8 cellular contexts compared by ENCODE assay signal in the genomic region with DNA sequence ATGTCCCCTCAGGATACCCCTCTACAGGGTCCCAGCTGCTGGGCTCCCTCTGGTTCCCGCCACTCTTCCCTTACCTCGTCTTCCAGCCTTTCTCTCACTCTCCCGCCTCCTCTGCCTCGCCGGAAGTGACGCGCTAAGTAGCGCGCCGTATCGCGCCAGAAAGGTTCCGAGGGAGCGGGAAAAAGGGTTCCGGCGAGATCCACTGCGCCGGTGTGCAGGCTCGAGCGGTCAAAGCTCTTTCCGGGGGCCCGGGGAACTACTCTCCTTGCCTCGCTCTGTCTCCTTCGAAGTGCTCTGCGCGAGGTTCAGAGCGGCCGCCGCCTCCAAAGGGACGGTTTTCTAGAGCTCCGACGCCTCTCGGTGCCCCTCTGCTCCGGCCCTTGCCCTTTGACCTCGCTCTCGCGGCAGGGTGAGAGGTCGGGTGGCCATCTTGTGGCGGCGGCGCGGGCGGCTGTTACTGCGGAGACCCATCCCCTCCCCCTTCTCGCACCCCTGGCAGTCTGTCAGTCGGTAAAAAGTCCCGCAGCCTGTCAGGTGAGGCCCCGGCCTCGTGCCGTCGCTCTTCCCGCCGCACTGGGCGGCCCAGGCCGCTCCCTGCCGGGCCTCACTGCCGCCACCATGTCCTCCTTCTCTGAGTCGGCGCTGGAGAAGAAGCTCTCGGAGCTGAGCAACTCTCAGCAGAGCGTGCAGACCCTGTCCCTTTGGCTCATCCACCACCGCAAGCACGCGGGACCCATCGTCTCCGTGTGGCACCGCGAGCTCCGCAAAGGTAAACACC. TPM values are rescaled to one million over a fixed set of nuclear protein-coding genes. Genes with fewer than 3 reads are reported as not detected.
A peak's percentile ranks its signal among the peaks of the same experiment; 100 is the strongest.
DNase-seq lines count a peak whose midpoint lies in the region; ATAC-seq and TF ChIP-seq lines count a peak whose summit lies in the region.

A gene with protein sequence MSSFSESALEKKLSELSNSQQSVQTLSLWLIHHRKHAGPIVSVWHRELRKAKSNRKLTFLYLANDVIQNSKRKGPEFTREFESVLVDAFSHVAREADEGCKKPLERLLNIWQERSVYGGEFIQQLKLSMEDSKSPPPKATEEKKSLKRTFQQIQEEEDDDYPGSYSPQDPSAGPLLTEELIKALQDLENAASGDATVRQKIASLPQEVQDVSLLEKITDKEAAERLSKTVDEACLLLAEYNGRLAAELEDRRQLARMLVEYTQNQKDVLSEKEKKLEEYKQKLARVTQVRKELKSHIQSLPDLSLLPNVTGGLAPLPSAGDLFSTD (plus strand): TSS at position 417 of the 778 bp plus-strand sequence. CDS start 202 bp downstream, at position 619.
A gene (minus strand): TSS at position 127 of the 778 bp plus-strand sequence. CDS start 19,640 bp downstream, outside the sequence.

- H4K20me1 ChIP-seq in SK-N-SH (ENCODE audit: insufficient read depth), result no peaks in the 10 kb centered on the region

- peaks cover 30 to 39% of the 10 kb centered on the region in 2 experiments for H3K36me3 ChIP-seq in SK-N-SH (replicated peaks in 1 of 2; ENCODE audit: control insufficient read depth in 1 of 2, insufficient read depth in 2 of 2, low read length in 1 of 2)
- peaks cover 0 to 7% of the 10 kb centered on the region in 2 donors for H3K36me3 ChIP-seq in gastroesophageal sphincter
- H3K36me3 ChIP-seq in neutrophil, result peaks cover 13% of the 10 kb centered on the region

- DNase-seq in GM03348 (ENCODE audit: low spot score) (peak; percentile 93), HEK293T (ENCODE audit: extremely low spot score) (peak; percentile 89), NB4 (ENCODE audit: low read depth) (peak; percentile 93), SK-N-SH (peak; percentile 90)
- DNase-seq in activated naive CD4-positive, alpha-beta T cell treated with anti-CD3 and anti-CD28 coated beads, Interleukin-2, amount 50 U/mL, for 16 hours, result peak; percentile 89

- POLR2A ChIA-PET in HEK293T (lab: Yijun Ruan, JAX), result interaction anchor here (0.6 to 1.9 kb wide), 12 partner anchors 9 to 855 kb away, joined by 3 to 15 read pairs (median 3); no protein-coding TSS in a partner anchor
- POLR2A ChIA-PET in SK-N-SH (lab: Yijun Ruan, JAX), result interaction anchor here (0.6 to 1.0 kb wide), 5 partner anchors 10 to 468 kb away, joined by 3 read pairs; no protein-coding TSS in a partner anchor

- no peaks in the 10 kb centered on the region for H3K27me3 ChIP-seq in SK-N-SH (ENCODE audit: insufficient read depth)
- H3K27me3 ChIP-seq in gastroesophageal sphincter, result no peaks in the 10 kb centered on the region
- H3K27me3 ChIP-seq in neutrophil, result no peaks in the 10 kb centered on the region

- peaks cover 8 to 25% of the 10 kb centered on the region in 2 experiments; a peak in 3 of 4 replicates for H3K4me1 ChIP-seq in SK-N-SH (ENCODE audit: control insufficient read depth in 1 of 2, insufficient read depth in 2 of 2, low read depth in 1 of 2, low read length in 1 of 2)
- H3K4me1 ChIP-seq in gastroesophageal sphincter, result peaks cover 3 to 61% (median 17%) of the 10 kb centered on the region in 3 donors
- H3K4me1 ChIP-seq in neutrophil (ENCODE audit: control insufficient read depth in 1 of 2, insufficient read depth in 1 of 2, low read depth in 1 of 2, low read length in 1 of 2), result peaks cover 26 to 39% of the 10 kb centered on the region in 2 experiments

- H3K9me3 ChIP-seq in SK-N-SH (no peaks in the 10 kb centered on the region), gastroesophageal sphincter (no peaks in the 10 kb centered on the region), neutrophil (no peaks in the 10 kb centered on the region)

- H3K27ac ChIP-seq in SK-N-SH (ENCODE audit: low read depth in 2 of 2, low read length in 1 of 2) (peak within 1 kb of the TSS; percentile 82 to 91), gastroesophageal sphincter (peak within 1 kb of the TSS; percentile 90 to 97 (median 97)), neutrophil (peak within 1 kb of the TSS; percentile 96)

- TF ChIP-seq POLR2A in NB4 (IDR thresholded peaks at IDR 0.05; ENCODE audit: extremely low read depth, insufficient read length), result peak; percentile 86
- peak in 1 of 2 donors; percentile 30 for TF ChIP-seq POLR2A in gastroesophageal sphincter (IDR thresholded peaks at IDR 0.05)

- peak; percentile 97 for ATAC-seq in gastroesophageal sphincter

- TF ChIP-seq EP300 in SK-N-SH (IDR thresholded peaks at IDR 0.05; ENCODE audit: borderline replicate concordance in 1 of 2, low read depth in 1 of 2, low read length in 1 of 2) (no peak), gastroesophageal sphincter (IDR thresholded peaks at IDR 0.05) (no peak)

- peak within 1 kb of the TSS; percentile 82 for H2AFZ ChIP-seq in SK-N-SH (ENCODE audit: low read depth)

- H3K4me3 ChIP-seq in NB4 (ENCODE audit: low read depth, low read length) (peak within 1 kb of the TSS; percentile 86), SK-N-SH (ENCODE audit: low read depth in 2 of 2, low read length in 1 of 2) (peak within 1 kb of the TSS; percentile 83 to 99), gastroesophageal sphincter (peak within 1 kb of the TSS; percentile 89 to 95), neutrophil (ENCODE audit: low read depth in 1 of 2, low read length in 1 of 2) (peak within 1 kb of the TSS; percentile 93 to 96)

- no peaks in the 10 kb centered on the region for H3F3A ChIP-seq in SK-N-SH (replicated peaks; ENCODE audit: insufficient read depth)

- peak within 1 kb of the TSS; percentile 94 for H3K9ac ChIP-seq in SK-N-SH

- TF ChIP-seq RAD21 in SK-N-SH (IDR thresholded peaks at IDR 0.05; ENCODE audit: low read length), result no peak

- WGBS in SK-N-SH (ENCODE audit: low lambda C conversion rate), result under 1% methylated on average over 38 of the region's 69 CpGs
- WGBS in gastroesophageal sphincter (ENCODE audit: low coverage in 1 of 2), 2 donors, result 0% methylated on average over 3 of the region's 69 CpGs; no CpG with 5 or more reads in 1 of the 2 donors

- peak within 1 kb of the TSS; percentile 86 for H3K4me2 ChIP-seq in SK-N-SH

- TF ChIP-seq CTCF in NB4 (IDR thresholded peaks at IDR 0.05; ENCODE audit: low read depth, low read length) (no peak), SK-N-SH (IDR thresholded peaks at IDR 0.05) (no peak), gastroesophageal sphincter (IDR thresholded peaks at IDR 0.05) (peak in 2 of 4 experiments; percentile 17 to 32), neutrophil (IDR thresholded peaks at IDR 0.05) (no peak), subcutaneous adipose tissue (IDR thresholded peaks at IDR 0.05; ENCODE audit: low read depth) (no peak)

- CTCF ChIA-PET in HEK293T (lab: Yijun Ruan, JAX), result interaction anchor here (0.8 kb wide), 1 partner anchor 15 kb away, joined by 8 read pairs; no protein-coding TSS in a partner anchor
- CTCF ChIA-PET in SK-N-SH (lab: Yijun Ruan, JAX), result interaction anchor here (0.9 to 2.5 kb wide), 11 partner anchors 11 to 469 kb away, joined by 3 to 14 read pairs (median 5); a partner anchor contains a TSS

- no peaks in the 10 kb centered on the region for H3K9me2 ChIP-seq in SK-N-SH

- H3K79me2 ChIP-seq in SK-N-SH (ENCODE audit: insufficient read depth), result peaks cover 98% of the 10 kb centered on the region

TF ChIP-seq in HEK293T, 16 proteins besides CTCF, POLR2A, EP300 and RAD21:
- TF ChIP-seq SP1 (IDR thresholded peaks at IDR 0.05) (no peak), ELF4 (IDR thresholded peaks at IDR 0.05) (peak; percentile 53), TARDBP (IDR thresholded peaks at IDR 0.05) (no peak), L3MBTL2 (conservative IDR thresholded peaks at IDR 0.05) (peak; percentile 97), NFRKB (IDR thresholded peaks at IDR 0.05) (peak; percentile 38; the same call in 1 of the 2 replicates), CTBP1 (IDR thresholded peaks at IDR 0.05; ENCODE audit: borderline replicate concordance) (no peak)

TF ChIP-seq in SK-N-SH, 30 proteins besides CTCF, POLR2A, EP300 and RAD21 (continues in another document):
- TF ChIP-seq CHD2 (IDR thresholded peaks at IDR 0.05; ENCODE audit: low read length, partially characterized antibody) (peak; percentile 85), POLR2AphosphoS5 (IDR thresholded peaks at IDR 0.05; ENCODE audit: low read depth, low read length) (peak; percentile 79), SIN3A (IDR thresholded peaks at IDR 0.05; ENCODE audit: borderline replicate concordance, low read depth, low read length) (peak; percentile 45; the same call in 1 of the 2 replicates), GABPA (IDR thresholded peaks at IDR 0.05; ENCODE audit: low read depth) (peak; percentile 91), ELF1 (IDR thresholded peaks at IDR 0.05) (peak; percentile 36), RFX5 (IDR thresholded peaks at IDR 0.05; ENCODE audit: low read length) (no peak)

RNA-seq across cellular contexts. Expression of the first gene that starts in this region (rescaled TPM):
- 11.8 and 13.3 TPM in 2 replicates for polyA plus RNA-seq in SK-N-SH (2012; rRNA removed)
- 12.9 and 14.0 TPM in 2 replicates for polyA plus RNA-seq in SK-N-SH (2012; cell fraction: cytosol; rRNA removed)
- polyA plus RNA-seq in SK-N-SH (2012; cell fraction: nucleus; rRNA removed), result 17.2 and 23.2 TPM in 2 replicates
- total RNA-seq in gastroesophageal sphincter (10 to 100 TPM; 17.1 to 26.8 (median 23.7) TPM), subcutaneous adipose tissue (10 to 100 TPM; 18.9 to 28.7 (median 25.4) TPM)

RNA-seq across cellular contexts. Expression of the second gene that starts in this region (rescaled TPM):
- 14.7 and 15.6 TPM in 2 replicates for polyA plus RNA-seq in SK-N-SH (2012; rRNA removed)
- polyA plus RNA-seq in SK-N-SH (2012; cell fraction: cytosol; rRNA removed), result 10.3 and 12.2 TPM in 2 replicates
- 14.8 and 19.5 TPM in 2 replicates for polyA plus RNA-seq in SK-N-SH (2012; cell fraction: nucleus; rRNA removed)
- total RNA-seq in gastroesophageal sphincter, result 10 to 100 TPM in 3 of 4 donors, 1 to 10 TPM in 1; 9.8 to 14.8 (median 12.5) TPM
- total RNA-seq in subcutaneous adipose tissue, result 10 to 100 TPM in 3 of 4 donors, 1 to 10 TPM in 1; 9.6 to 14.8 (median 12.6) TPM

Comparison
In these comparisons a context has a peak if more than half of its experiments do, and no peak if none do; other contexts are left out.
1. Peak in every context shown above with its lines: DNase-seq, ATAC-seq, H3K4me3 ChIP-seq and H3K27ac ChIP-seq.